Comparison of ENCODE assay signal across 23 cellular contexts in genomic region chr5:14879393-14879792, GRCh38. TPM values are rescaled to one million over a fixed set of nuclear protein-coding genes. Genes with fewer than 3 reads are reported as not detected.
DNase-seq lines count a peak whose midpoint lies in the region; ATAC-seq, FAIRE-seq and TF ChIP-seq lines count a peak whose summit lies in the region.
"Had no signal": no experiment of that assay in that cellular context is flagged by ENCODE, and none has a peak within 500 bp of the region (broad histone marks: within the 10 kb centered on the region; RNA-seq: fewer than 3 reads in every experiment).

No MANE protein-coding gene starts in this region.

- no peak overlapping the region for H3K9ac ChIP-seq in mammary epithelial cell (ENCODE audit: insufficient read depth, low read length)
- no peak overlapping the region for H3K9ac ChIP-seq in IMR-90 (ENCODE audit: low read depth, low read length)
- no peak overlapping the region for H3K9ac ChIP-seq in astrocyte (ENCODE audit: low read length)
- H3K9ac ChIP-seq in trophoblast cell (ENCODE audit: low read length): no peak overlapping the region

- no peaks in the 10 kb centered on the region for H3K9me3 Mint-ChIP-seq in MCF 10A (ENCODE audit: unreplicated experiment)
- peaks cover 6% of the 10 kb centered on the region for H3K9me3 Mint-ChIP-seq in astrocyte (ENCODE audit: unreplicated experiment)

- H3K27ac Mint-ChIP-seq in MCF 10A (ENCODE audit: low read depth, unreplicated experiment): no peak overlapping the region
- peak overlapping the region; percentile 96 for H3K27ac Mint-ChIP-seq in astrocyte (ENCODE audit: unreplicated experiment)

- no peak overlapping the region for H2AK9ac ChIP-seq in IMR-90 (replicated peaks; ENCODE audit: low read depth, low read length, poor library complexity)

- no peak overlapping the region for H4K5ac ChIP-seq in IMR-90 (ENCODE audit: low read depth, low read length)

- dilution Hi-C loops in mammary epithelial cell (cut with HindIII; ENCODE audit: low sequenced_read_pairs) (no loop called here), IMR-90 (cut with HindIII; ENCODE audit: low sequenced_read_pairs, unreplicated experiment) (no loop called here)

- no peak overlapping the region for H3K4ac ChIP-seq in IMR-90 (ENCODE audit: low read depth, low read length)
- no peak overlapping the region for H3K4ac ChIP-seq in trophoblast cell (ENCODE audit: low read depth, low read length)

- DNase-seq in MCF 10A (ENCODE audit: unreplicated experiment) (peak; percentile 40), mammary epithelial cell (no peak), IMR-90 (no peak), astrocyte (ENCODE audit: low read depth) (no peak), trophoblast cell (no peak), occipital lobe (lab: John Stamatoyannopoulos, UW) (no peak)
- DNase-seq in stimulated activated CD4-positive, alpha-beta T cell treated with anti-CD3 and anti-CD28 coated beads, Interleukin-1b, Interleukin-23, amount 100 ng/mL, for 48 hours: no peak
- DNase-seq in activated naive CD4-positive, alpha-beta T cell treated with anti-CD3 and anti-CD28 coated beads, Interleukin-2, amount 50 U/mL, for 16 hours: no peak
- DNase-seq: ACHN, Calu3, DMS79 treated with DMSO at 0.1 percent for 48 hours, KBM-7, NCI-H1092 treated with DMSO at 0.1 percent for 48 hours, NCI-H1436, NCI-H187, NCI-H2171 treated with DMSO at 0.1 percent for 48 hours, NCI-H524 treated with DMSO at 0.1 percent for 48 hours, NCI-H774, SHP77, T-helper 1 cell had no signal

- H3K36me3 ChIP-seq in mammary epithelial cell (ENCODE audit: insufficient read depth, low read length): no peaks in the 10 kb centered on the region
- no peaks in the 10 kb centered on the region for H3K36me3 ChIP-seq in IMR-90 (ENCODE audit: control insufficient read depth, insufficient read depth, low read length)
- H3K36me3 ChIP-seq in astrocyte (ENCODE audit: insufficient read depth, low read length): no peaks in the 10 kb centered on the region
- H3K36me3 ChIP-seq in trophoblast cell (ENCODE audit: control insufficient read depth in 1 of 2, insufficient read depth in 2 of 2, low read length in 2 of 2): no peaks in the 10 kb centered on the region

- no peak overlapping the region for H2BK120ac ChIP-seq in IMR-90 (ENCODE audit: low read depth, low read length)
- H2BK120ac ChIP-seq in trophoblast cell (ENCODE audit: insufficient read depth, low read length, poor library complexity): no peak overlapping the region

- 0 out of 2 replicates have a peak overlapping the region, but pooled peaks have one; percentile 67 for H4K91ac ChIP-seq in IMR-90 (ENCODE audit: insufficient read depth, low read depth, low read length)
- no peak overlapping the region for H4K91ac ChIP-seq in trophoblast cell (ENCODE audit: low read depth, low read length)

- no peak for TF ChIP-seq POLR2A in IMR-90 (IDR thresholded peaks at IDR 0.05; ENCODE audit: low read depth, low read length)

- peaks cover 25% of the 10 kb centered on the region for H3K4me1 Mint-ChIP-seq in MCF 10A (ENCODE audit: insufficient read depth, unreplicated experiment)
- H3K4me1 Mint-ChIP-seq in astrocyte (ENCODE audit: low read depth, unreplicated experiment): peaks cover 12% of the 10 kb centered on the region

- no peak overlapping the region for H2BK20ac ChIP-seq in IMR-90 (ENCODE audit: low read depth, low read length)

- H3K23ac ChIP-seq in IMR-90 (ENCODE audit: low read depth, low read length) (no peak overlapping the region), trophoblast cell (ENCODE audit: low read length) (no peak overlapping the region)

- H3K27me3 ChIP-seq in mammary epithelial cell (ENCODE audit: insufficient read depth, low read length) (no peaks in the 10 kb centered on the region), IMR-90 (ENCODE audit: control insufficient read depth, insufficient read depth, low read length) (no peaks in the 10 kb centered on the region; the same call in 1 of the 2 replicates), astrocyte (ENCODE audit: insufficient read depth, low read length) (no peaks in the 10 kb centered on the region), trophoblast cell (ENCODE audit: insufficient read depth, low read length) (no peaks in the 10 kb centered on the region)

- H4K20me1 ChIP-seq in mammary epithelial cell (ENCODE audit: insufficient read depth, low read length): no peaks in the 10 kb centered on the region
- H4K20me1 ChIP-seq in IMR-90 (ENCODE audit: insufficient read depth, low read length): no peaks in the 10 kb centered on the region
- H4K20me1 ChIP-seq in astrocyte (ENCODE audit: insufficient read depth, low read length): no peaks in the 10 kb centered on the region

- no peaks in the 10 kb centered on the region for H3K27me3 Mint-ChIP-seq in MCF 10A (ENCODE audit: insufficient read depth, unreplicated experiment)
- peaks cover under 1% of the 10 kb centered on the region for H3K27me3 Mint-ChIP-seq in astrocyte (ENCODE audit: low read depth, unreplicated experiment)

- H3K27ac ChIP-seq in mammary epithelial cell (ENCODE audit: insufficient read depth, low read depth, low read length): no peak overlapping the region
- no peak overlapping the region for H3K27ac ChIP-seq in IMR-90 (ENCODE audit: insufficient read depth, low read length)
- H3K27ac ChIP-seq in astrocyte (ENCODE audit: low read depth, low read length): no peak overlapping the region
- no peak overlapping the region for H3K27ac ChIP-seq in trophoblast cell (ENCODE audit: low read depth, low read length)
- H3K27ac ChIP-seq: 22Rv1, HL-60 had no signal

- no peak overlapping the region for H4K12ac ChIP-seq in trophoblast cell (ENCODE audit: low read depth, low read length)

- H2BK12ac ChIP-seq in trophoblast cell (ENCODE audit: low read length): peak overlapping the region; percentile 30

- H2BK5ac ChIP-seq in IMR-90 (ENCODE audit: low read depth, low read length, poor library complexity, severe bottlenecking) (no peak overlapping the region), trophoblast cell (ENCODE audit: low read depth, low read length, poor library complexity) (no peak overlapping the region)

- CTCF ChIA-PET in MCF 10A (lab: Yijun Ruan, JAX) (interaction anchor here (0.5 to 2.2 kb wide), 6 partner anchors 7 to 469 kb away, joined by 3 to 9 read pairs (median 3); no protein-coding TSS in a partner anchor), mammary epithelial cell (lab: Charles Lee; ENCODE audit: low non-redundant PET) (no interaction called here), IMR-90 (lab: Yijun Ruan, JAX) (no interaction called here)

- no peak for TF ChIP-seq RAD21 in IMR-90 (IDR thresholded peaks at IDR 0.05; ENCODE audit: low read length)

- in situ Hi-C loops in mammary epithelial cell (cut with MboI; ENCODE audit: low sequenced_read_pairs in 2 of 2): no loop called here
- in situ Hi-C loops in IMR-90 (cut with MboI; ENCODE audit: low sequenced_read_pairs): loop anchor here (10.0 kb wide), 1 partner anchor 125 kb away; no protein-coding TSS in a partner anchor

- H3K14ac ChIP-seq in IMR-90 (replicated peaks; ENCODE audit: low read depth, low read length) (no peak overlapping the region), trophoblast cell (ENCODE audit: low read length) (no peak overlapping the region)

- H3K9me3 ChIP-seq in mammary epithelial cell (replicated peaks; ENCODE audit: insufficient read depth, low read length) (no peaks in the 10 kb centered on the region), IMR-90 (ENCODE audit: control insufficient read depth, insufficient read depth, low read length) (no peaks in the 10 kb centered on the region), astrocyte (ENCODE audit: insufficient read depth, low read depth, low read length) (no peaks in the 10 kb centered on the region), trophoblast cell (ENCODE audit: insufficient read depth, low read depth, low read length) (peaks cover 2% of the 10 kb centered on the region)

- no peaks in the 10 kb centered on the region for H3K79me1 ChIP-seq in IMR-90 (ENCODE audit: low read depth in 1 of 2, low read length in 2 of 2)
- no peaks in the 10 kb centered on the region for H3K79me1 ChIP-seq in trophoblast cell (ENCODE audit: low read length)

- no peak overlapping the region for H3K4me2 ChIP-seq in mammary epithelial cell (ENCODE audit: insufficient read depth, low read depth, low read length)
- no peak overlapping the region for H3K4me2 ChIP-seq in IMR-90 (ENCODE audit: low read depth, low read length)
- H3K4me2 ChIP-seq in astrocyte (ENCODE audit: low read length): no peak overlapping the region
- H3K4me2 ChIP-seq in trophoblast cell (ENCODE audit: low read length): no peak overlapping the region

- H3K18ac ChIP-seq in IMR-90 (ENCODE audit: low read depth, low read length) (no peak overlapping the region), trophoblast cell (ENCODE audit: low read length) (no peak overlapping the region)

- peaks cover 3% of the 10 kb centered on the region; the same call in 1 of the 2 replicates for H3K9me1 ChIP-seq in IMR-90 (ENCODE audit: insufficient read depth, low read length)

- POLR2A ChIA-PET in MCF 10A (lab: Yijun Ruan, JAX) (no interaction called here), IMR-90 (lab: Charles Lee; ENCODE audit: unreplicated experiment) (no interaction called here)

- H2AK5ac ChIP-seq in IMR-90 (ENCODE audit: low read depth, low read length): 0 out of 2 replicates have a peak overlapping the region, but pooled peaks have one; percentile 75
- H2AK5ac ChIP-seq in trophoblast cell (ENCODE audit: low read length): no peak overlapping the region

- FAIRE-seq in astrocyte (lab: Jason Lieb, UNC): no peak
- FAIRE-seq: H1 had no signal

- H3K36me3 Mint-ChIP-seq in MCF 10A (ENCODE audit: insufficient read depth, unreplicated experiment) (no peaks in the 10 kb centered on the region), astrocyte (ENCODE audit: low read depth, unreplicated experiment) (no peaks in the 10 kb centered on the region)

- H3K56ac ChIP-seq in IMR-90 (ENCODE audit: extremely low read depth, insufficient read depth, low read length): no peak overlapping the region

- TF ChIP-seq CTCF in MCF 10A (IDR thresholded peaks at IDR 0.05; ENCODE audit: unreplicated experiment) (no peak), mammary epithelial cell (conservative IDR thresholded peaks at IDR 0.05 in 1 of 2, IDR thresholded peaks at IDR 0.05 in 1 of 2; ENCODE audit: extremely low read depth in 1 of 2, insufficient read depth in 1 of 2, low read depth in 1 of 2, low read length in 2 of 2) (no peak), IMR-90 (conservative IDR thresholded peaks at IDR 0.05; ENCODE audit: low read depth, low read length) (no peak), astrocyte (IDR thresholded peaks at IDR 0.05; ENCODE audit: insufficient read depth, low read depth, low read length) (no peak)

- H2AFZ ChIP-seq in mammary epithelial cell (ENCODE audit: low read depth, low read length) (no peak overlapping the region), IMR-90 (replicated peaks; ENCODE audit: low read length, poor library complexity) (no peak overlapping the region), astrocyte (ENCODE audit: low read depth, low read length) (no peak overlapping the region), trophoblast cell (ENCODE audit: insufficient read depth, low read length, poor library complexity) (no peak overlapping the region)

- no peaks in the 10 kb centered on the region for H3K79me2 ChIP-seq in mammary epithelial cell (ENCODE audit: insufficient read depth, low read length)
- H3K79me2 ChIP-seq in astrocyte (ENCODE audit: insufficient read depth, low read length): no peaks in the 10 kb centered on the region
- no peaks in the 10 kb centered on the region for H3K79me2 ChIP-seq in trophoblast cell (ENCODE audit: control insufficient read depth, insufficient read depth, low read length, poor library complexity)

- H2BK15ac ChIP-seq in IMR-90 (ENCODE audit: low read depth, low read length): no peak overlapping the region

- WGBS in mammary epithelial cell (ENCODE audit: low coverage, missing lambda C conversion rate): 71% methylated on average over 2 of the region's 2 CpGs
- WGBS in IMR-90 (ENCODE audit: extremely low coverage in 2 of 2, insufficient read length in 1 of 2), 2 experiments: 20% methylated on average over 1 of the region's 2 CpGs; no CpG with 5 or more reads in 1 of the 2 experiments
- no CpG with 5 or more reads among the region's 2 CpGs for WGBS in trophoblast cell (ENCODE audit: extremely low coverage, insufficient coverage, insufficient read length)

- intact Hi-C loops in MCF 10A (cut with micrococcal nuclease) (no loop called here), mammary epithelial cell (cut with micrococcal nuclease) (no loop called here), IMR-90 (cut with micrococcal nuclease) (no loop called here)

- H3K4me3 Mint-ChIP-seq in MCF 10A (ENCODE audit: unreplicated experiment) (no peak overlapping the region), astrocyte (ENCODE audit: unreplicated experiment) (no peak overlapping the region)

- no peak for ATAC-seq in IMR-90 (ENCODE audit: low read depth)

- BruUV-seq in MCF 10A (replicated peaks; lab: Mats Ljungman, UMichigan) (no TSS peak), mammary epithelial cell (replicated peaks; lab: Mats Ljungman, UMichigan) (no TSS peak), IMR-90 (replicated peaks; lab: Mats Ljungman, UMichigan) (no TSS peak)

- H3K4me3 ChIP-seq in mammary epithelial cell (replicated peaks in 1 of 3; ENCODE audit: insufficient read depth in 1 of 3, low read depth in 2 of 3, low read length in 3 of 3) (no peak overlapping the region), IMR-90 (ENCODE audit: insufficient read depth, low read depth, low read length) (no peak overlapping the region), astrocyte (ENCODE audit: insufficient read depth, low read depth, low read length) (no peak overlapping the region), trophoblast cell (ENCODE audit: low read depth, low read length) (no peak overlapping the region)

- no peak overlapping the region for H4K8ac ChIP-seq in IMR-90 (ENCODE audit: low read depth in 2 of 2, low read length in 2 of 2)
- no peak overlapping the region for H4K8ac ChIP-seq in trophoblast cell (ENCODE audit: low read depth, low read length)

- H3K4me1 ChIP-seq in mammary epithelial cell (ENCODE audit: insufficient read depth, low read length): peaks cover 28% of the 10 kb centered on the region
- peaks cover 4% of the 10 kb centered on the region; the same call in 1 of the 2 replicates for H3K4me1 ChIP-seq in IMR-90 (ENCODE audit: control insufficient read depth, insufficient read depth, low read length)
- no peaks in the 10 kb centered on the region for H3K4me1 ChIP-seq in astrocyte (ENCODE audit: insufficient read depth, low read length)
- peaks cover 5 to 9% of the 10 kb centered on the region in 2 experiments for H3K4me1 ChIP-seq in trophoblast cell (ENCODE audit: control insufficient read depth in 1 of 2, insufficient read depth in 2 of 2, low read length in 2 of 2)

RNA-seq across cellular contexts. Expression of gene ANKH, which starts 7.8 kb away (rescaled TPM):
- total RNA-seq in MCF 10A (2022) (51.3 and 65.7 TPM in 2 replicates), mammary epithelial cell (100 to 1,000 TPM in 1 of 2 donors, 10 to 100 TPM in 1; 77.8 to 138 TPM), IMR-90 (2012; rRNA removed) (5.2 and 5.6 TPM in 2 replicates), astrocyte (15.8 and 20.3 TPM in 2 replicates), occipital lobe (174 TPM)
- polyA plus RNA-seq in mammary epithelial cell (46.9 TPM), IMR-90 (2012; rRNA removed) (15.4 and 17.2 TPM in 2 replicates)
- 193 TPM for polyA minus RNA-seq in mammary epithelial cell
- 11.0 and 13.8 TPM in 2 replicates for polyA plus RNA-seq in IMR-90 (2012; cell fraction: cytosol; rRNA removed)
- 8.9 TPM in 2 replicates for polyA plus RNA-seq in IMR-90 (2012; cell fraction: nucleus; rRNA removed; ENCODE audit: low replicate concordance)
- 9.7 and 10.1 TPM in 2 replicates for polyA plus RNA-seq in trophoblast cell (2013)
